In the genomic region with DNA sequence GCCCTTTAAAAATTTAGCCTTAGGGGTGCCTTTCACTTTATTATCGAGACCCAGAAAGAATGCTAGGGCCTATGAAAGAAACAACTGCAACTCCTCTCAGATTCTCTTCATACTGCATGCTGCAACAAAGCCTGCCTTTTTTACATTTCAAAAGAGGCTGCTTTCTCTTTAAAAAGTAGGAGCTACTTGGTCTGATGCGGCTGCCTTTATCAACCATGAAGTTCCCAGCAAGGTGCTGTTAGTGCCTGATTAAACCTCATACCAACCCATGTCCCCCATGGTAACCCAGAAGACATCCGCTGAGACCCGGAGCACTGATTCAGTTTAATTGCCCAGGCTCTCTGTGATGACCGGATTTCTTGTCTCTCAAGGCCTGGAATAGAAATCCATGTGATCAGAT, we compare ENCODE assay signal across 19 cellular contexts.
DNase-seq lines count a peak whose midpoint lies in the region; ATAC-seq and TF ChIP-seq lines count a peak whose summit lies in the region.
"Had no signal": no experiment of that assay in that cellular context is flagged by ENCODE, and none has a peak within 500 bp of the region (broad histone marks: within the 10 kb centered on the region; RNA-seq: fewer than 3 reads in every experiment).

No MANE protein-coding gene starts in this region.

- no peak for TF ChIP-seq POLR2A in spleen (IDR thresholded peaks at IDR 0.05)

- peak overlapping the region; percentile 99 for H3K27ac Mint-ChIP-seq in neural progenitor cell

- no peaks in the 10 kb centered on the region for H3K79me2 ChIP-seq in neural progenitor cell (ENCODE audit: low read depth)

- TF ChIP-seq CTCF in neural progenitor cell (IDR thresholded peaks at IDR 0.05) (no peak), spleen (IDR thresholded peaks at IDR 0.05 in 8 of 11, conservative IDR thresholded peaks at IDR 0.05 in 3 of 11) (no peak)

- DNase-seq in neural progenitor cell (ENCODE audit: low spot score) (no peak), spleen (no peak)
- DNase-seq: ACHN, DMS79 treated with DMSO at 0.1 percent for 48 hours, GDM1, Kasumi-1, NCI-H1092 treated with DMSO at 0.1 percent for 48 hours, NCI-H146, NCI-H2029 treated with DMSO at 0.1 percent for 48 hours, NCI-H2171 treated with DMSO at 0.1 percent for 48 hours, NCI-H446 treated with DMSO at 0.1 percent for 48 hours, SJCRH30 had no signal

- H3K9ac ChIP-seq in HUES64 (ENCODE audit: low read depth, low read length): no peak overlapping the region
- H3K9ac ChIP-seq in iPS-18a (ENCODE audit: low read length): no peak overlapping the region
- H3K9ac ChIP-seq in neural progenitor cell: no peak overlapping the region

- intact Hi-C loops in spleen (cut with DNase I; ENCODE audit: low total_unique reads): no loop called here

- H2AFZ ChIP-seq in neural progenitor cell (replicated peaks): no peak overlapping the region

- H3K27me3 Mint-ChIP-seq in neural progenitor cell (ENCODE audit: insufficient read depth, low read depth): peaks cover 11% of the 10 kb centered on the region

- no peaks in the 10 kb centered on the region for H4K20me1 ChIP-seq in neural progenitor cell (ENCODE audit: low read depth)

- peaks cover 96% of the 10 kb centered on the region for H3K4me1 Mint-ChIP-seq in neural progenitor cell

- no peaks in the 10 kb centered on the region for H3K36me3 Mint-ChIP-seq in neural progenitor cell

- no peaks in the 10 kb centered on the region; the same call in none of the 2 replicates for H3K27me3 ChIP-seq in HUES64 (ENCODE audit: insufficient read depth, low read length)
- H3K27me3 ChIP-seq in iPS-18a (ENCODE audit: control insufficient read depth, insufficient read depth, low read length): peaks cover 15% of the 10 kb centered on the region
- no peaks in the 10 kb centered on the region for H3K27me3 ChIP-seq in neural progenitor cell
- H3K27me3 ChIP-seq in spleen (replicated peaks in 1 of 7): no peaks in the 10 kb centered on the region
- H3K27me3 ChIP-seq: SJCRH30 had no signal

- WGBS in HUES64: 6% methylated on average over 5 of the region's 5 CpGs
- 78 to 96% (median 83%) methylated on average over 5 of the region's 5 CpGs for WGBS in spleen, 5 donors

- H3K9me3 ChIP-seq in HUES64 (ENCODE audit: insufficient read depth, low read depth, low read length) (no peaks in the 10 kb centered on the region), iPS-18a (ENCODE audit: control insufficient read depth, low read depth, low read length) (no peaks in the 10 kb centered on the region), neural progenitor cell (ENCODE audit: low read depth) (no peaks in the 10 kb centered on the region), spleen (no peaks in the 10 kb centered on the region)
- H3K9me3 ChIP-seq: SJCRH30 had no signal

- H3K36me3 ChIP-seq in HUES64 (ENCODE audit: insufficient read depth, low read length) (no peaks in the 10 kb centered on the region), iPS-18a (ENCODE audit: control insufficient read depth, low read depth, low read length) (no peaks in the 10 kb centered on the region), neural progenitor cell (no peaks in the 10 kb centered on the region), spleen (no peaks in the 10 kb centered on the region)
- H3K36me3 ChIP-seq: SJCRH30 had no signal

- ATAC-seq in GM21737 (IDR thresholded peaks at IDR 0.05; ENCODE audit: unreplicated experiment) (no peak), HG03025 (IDR thresholded peaks at IDR 0.05; ENCODE audit: low FRiP score, unreplicated experiment) (no peak), GM21447 (IDR thresholded peaks at IDR 0.05; ENCODE audit: unreplicated experiment) (no peak)
- ATAC-seq: Panc1 had no signal

- H3K4me3 ChIP-seq in HUES64 (ENCODE audit: low read length) (peak overlapping the region; percentile 6; the same call in 1 of the 2 replicates), iPS-18a (ENCODE audit: low read length) (peak overlapping the region; percentile 29), neural progenitor cell (no peak overlapping the region), spleen (no peak overlapping the region)
- H3K4me3 ChIP-seq: SJCRH30 had no signal

- H3K9me3 Mint-ChIP-seq in neural progenitor cell: no peaks in the 10 kb centered on the region

- peaks cover 76% of the 10 kb centered on the region for H3K4me1 ChIP-seq in HUES64 (ENCODE audit: insufficient read depth, low read length)
- peaks cover 65% of the 10 kb centered on the region for H3K4me1 ChIP-seq in iPS-18a (ENCODE audit: control insufficient read depth, low read depth, low read length)
- H3K4me1 ChIP-seq in neural progenitor cell: peaks cover 67% of the 10 kb centered on the region
- H3K4me1 ChIP-seq in spleen: peaks cover 0 to 15% (median 6%) of the 10 kb centered on the region in 6 donors

- peaks cover 47% of the 10 kb centered on the region for H3F3A ChIP-seq in neural progenitor cell (ENCODE audit: low read depth)

- H3K4me2 ChIP-seq in neural progenitor cell: peak overlapping the region; percentile 16

- H3K4me3 Mint-ChIP-seq in neural progenitor cell: peak overlapping the region; percentile 49

- H3K27ac ChIP-seq in HUES64 (ENCODE audit: low read depth, low read length) (peak overlapping the region; percentile 65; the same call in 1 of the 2 replicates), iPS-18a (ENCODE audit: low read length) (peak overlapping the region; percentile 32), neural progenitor cell (no peak overlapping the region), spleen (no peak overlapping the region)
- H3K27ac ChIP-seq: C4-2B, SJCRH30 had no signal

Comparison
In these comparisons a context has a peak if more than half of its experiments do, and no peak if none do; other contexts are left out.
1. H3K27ac ChIP-seq: peak in HUES64 (single experiment) and iPS-18a (single experiment); none in neural progenitor cell (single experiment) and spleen (0 of 8).
2. H3K4me3 ChIP-seq: peak in HUES64 (single experiment) and iPS-18a (single experiment); none in neural progenitor cell (single experiment) and spleen (0 of 8).